1 cellular context compared by ENCODE assay signal in the genomic region with DNA sequence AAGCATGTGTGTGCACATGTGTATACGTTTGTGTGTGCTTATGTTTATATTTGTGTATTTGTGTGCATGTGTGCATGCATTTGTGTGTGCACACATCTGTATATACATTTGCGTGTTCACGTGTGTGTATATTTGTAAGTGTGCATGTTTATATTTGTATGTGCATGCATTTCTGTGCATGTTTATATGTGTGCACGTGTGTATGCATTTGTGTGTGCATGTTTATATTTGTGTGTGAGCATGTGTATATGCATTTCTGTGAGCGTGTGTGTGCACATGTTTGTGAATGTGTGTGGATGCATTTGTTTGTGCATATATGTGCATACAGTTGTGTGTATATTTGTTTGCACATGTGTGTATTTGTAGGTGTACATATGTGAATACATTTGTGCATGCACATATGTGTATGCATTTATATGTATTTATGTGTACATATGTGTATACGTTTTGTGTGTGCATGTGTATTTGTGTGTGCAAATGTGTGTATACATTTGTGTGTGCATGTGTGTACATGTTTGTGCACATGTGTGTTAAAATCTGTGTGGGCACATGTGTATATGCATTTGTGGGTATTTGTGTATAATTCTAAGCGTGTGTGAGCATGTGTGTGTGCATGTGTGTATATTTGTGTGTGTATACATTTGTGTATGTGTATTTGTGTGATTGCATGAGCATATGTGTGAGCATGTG.
TF ChIP-seq lines count a peak whose summit lies in the region.

No MANE protein-coding gene starts in this region.

TF ChIP-seq in H1, 55 proteins besides CTCF, POLR2A, EP300 and RAD21:
- TF ChIP-seq TCF12 (IDR thresholded peaks at IDR 0.05; ENCODE audit: low read depth, low read length) (no peak), POLR2AphosphoS5 (IDR thresholded peaks at IDR 0.05; ENCODE audit: low read depth, low read length) (no peak), KDM1A (IDR thresholded peaks at IDR 0.05; ENCODE audit: borderline replicate concordance, low read length) (no peak), ASH2L (IDR thresholded peaks at IDR 0.05; ENCODE audit: low read length) (no peak), SAP30 (IDR thresholded peaks at IDR 0.05; ENCODE audit: insufficient read depth, insufficient replicate concordance, low read length) (no peak), POU5F1 (IDR thresholded peaks at IDR 0.05; ENCODE audit: low read depth, low read length) (no peak), SP1 (IDR thresholded peaks at IDR 0.05; ENCODE audit: low read depth, low read length) (no peak), SP4 (IDR thresholded peaks at IDR 0.05; ENCODE audit: low read length) (no peak), CEBPB (IDR thresholded peaks at IDR 0.05; ENCODE audit: low read depth, low read length) (no peak), KDM4A (IDR thresholded peaks at IDR 0.05; ENCODE audit: low read depth, low read length, severe bottlenecking) (no peak), SIX5 (IDR thresholded peaks at IDR 0.05; ENCODE audit: low read depth, low read length) (no peak), SUZ12 (IDR thresholded peaks at IDR 0.05; ENCODE audit: low read length) (no peak), EGR1 (IDR thresholded peaks at IDR 0.05; ENCODE audit: borderline replicate concordance, low read depth, low read length) (no peak), KDM5A (IDR thresholded peaks at IDR 0.05; ENCODE audit: low read length) (no peak), GABPA (IDR thresholded peaks at IDR 0.05; ENCODE audit: borderline replicate concordance, insufficient read depth, low read length) (no peak), NRF1 (IDR thresholded peaks at IDR 0.05; ENCODE audit: low read depth, low read length) (no peak), MAFK (IDR thresholded peaks at IDR 0.05; ENCODE audit: low read depth, low read length) (no peak), CHD2 (IDR thresholded peaks at IDR 0.05; ENCODE audit: low read length) (no peak), TAF1 (IDR thresholded peaks at IDR 0.05; ENCODE audit: low read depth, low read length) (no peak)
- TF ChIP-seq, protein P1, sequence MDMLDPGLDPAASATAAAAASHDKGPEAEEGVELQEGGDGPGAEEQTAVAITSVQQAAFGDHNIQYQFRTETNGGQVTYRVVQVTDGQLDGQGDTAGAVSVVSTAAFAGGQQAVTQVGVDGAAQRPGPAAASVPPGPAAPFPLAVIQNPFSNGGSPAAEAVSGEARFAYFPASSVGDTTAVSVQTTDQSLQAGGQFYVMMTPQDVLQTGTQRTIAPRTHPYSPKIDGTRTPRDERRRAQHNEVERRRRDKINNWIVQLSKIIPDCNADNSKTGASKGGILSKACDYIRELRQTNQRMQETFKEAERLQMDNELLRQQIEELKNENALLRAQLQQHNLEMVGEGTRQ (IDR thresholded peaks at IDR 0.05; ENCODE audit: low read length), result no peak
